ENCODE assay signal across 1 cellular context in genomic region chr2:11698009-11698922, GRCh38.
TF ChIP-seq lines count a peak whose summit lies in the region.

No MANE protein-coding gene starts in this region.

TF ChIP-seq in HepG2, 621 proteins besides CTCF, POLR2A, EP300 and RAD21 (continued from another document and continues in another):
- no peak for TF ChIP-seq TERF1 (CRISPR knock-in tag; IDR thresholded peaks at IDR 0.05)
- TF ChIP-seq ZBTB7A (CRISPR knock-in tag; IDR thresholded peaks at IDR 0.05) = 0 out of 2 replicates have a peak, but pooled peaks have one; percentile 35
- no peak for TF ChIP-seq RNF219 (CRISPR knock-in tag; IDR thresholded peaks at IDR 0.05)
- no peak for TF ChIP-seq POLR2AphosphoS2 (IDR thresholded peaks at IDR 0.05; ENCODE audit: low read depth, low read length)
- peak; percentile 63; the same call in 1 of the 2 replicates for TF ChIP-seq ZBTB26 (CRISPR knock-in tag; IDR thresholded peaks at IDR 0.05; ENCODE audit: borderline replicate concordance)
- TF ChIP-seq ZNF318 (CRISPR knock-in tag; IDR thresholded peaks at IDR 0.05) = no peak
- 0 out of 2 replicates have a peak, but pooled peaks have one; percentile 37 for TF ChIP-seq MED13 (CRISPR knock-in tag; IDR thresholded peaks at IDR 0.05)
- no peak for TF ChIP-seq ZNF619 (CRISPR knock-in tag; IDR thresholded peaks at IDR 0.05)
- peak; percentile 67; the same call in 1 of the 2 replicates for TF ChIP-seq MEIS2 (CRISPR knock-in tag; IDR thresholded peaks at IDR 0.05)
- no peak for TF ChIP-seq LCORL (IDR thresholded peaks at IDR 0.05)
- peak; percentile 46; the same call in 1 of the 2 replicates for TF ChIP-seq LCORL (CRISPR knock-in tag; IDR thresholded peaks at IDR 0.05)
- TF ChIP-seq, protein P1, sequence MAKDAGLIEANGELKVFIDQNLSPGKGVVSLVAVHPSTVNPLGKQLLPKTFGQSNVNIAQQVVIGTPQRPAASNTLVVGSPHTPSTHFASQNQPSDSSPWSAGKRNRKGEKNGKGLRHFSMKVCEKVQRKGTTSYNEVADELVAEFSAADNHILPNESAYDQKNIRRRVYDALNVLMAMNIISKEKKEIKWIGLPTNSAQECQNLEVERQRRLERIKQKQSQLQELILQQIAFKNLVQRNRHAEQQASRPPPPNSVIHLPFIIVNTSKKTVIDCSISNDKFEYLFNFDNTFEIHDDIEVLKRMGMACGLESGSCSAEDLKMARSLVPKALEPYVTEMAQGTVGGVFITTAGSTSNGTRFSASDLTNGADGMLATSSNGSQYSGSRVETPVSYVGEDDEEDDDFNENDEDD (CRISPR knock-in tag; IDR thresholded peaks at IDR 0.05; ENCODE audit: borderline replicate concordance) = peak; percentile 81; the same call in 1 of the 2 replicates
- no peak for TF ChIP-seq NFIB (CRISPR knock-in tag; IDR thresholded peaks at IDR 0.05; ENCODE audit: borderline replicate concordance)
- TF ChIP-seq HDAC1 (CRISPR knock-in tag; IDR thresholded peaks at IDR 0.05) = 0 out of 2 replicates have a peak, but pooled peaks have one; percentile 41
- TF ChIP-seq RERE (CRISPR knock-in tag; IDR thresholded peaks at IDR 0.05; ENCODE audit: low read depth) = 0 out of 2 replicates have a peak, but pooled peaks have one; percentile 19
- no peak for TF ChIP-seq ZNF737 (CRISPR knock-in tag; IDR thresholded peaks at IDR 0.05; ENCODE audit: borderline replicate concordance)
- TF ChIP-seq KDM2A (CRISPR knock-in tag; IDR thresholded peaks at IDR 0.05; ENCODE audit: borderline replicate concordance, low read depth) = peak; percentile 48
- TF ChIP-seq, protein P2, sequence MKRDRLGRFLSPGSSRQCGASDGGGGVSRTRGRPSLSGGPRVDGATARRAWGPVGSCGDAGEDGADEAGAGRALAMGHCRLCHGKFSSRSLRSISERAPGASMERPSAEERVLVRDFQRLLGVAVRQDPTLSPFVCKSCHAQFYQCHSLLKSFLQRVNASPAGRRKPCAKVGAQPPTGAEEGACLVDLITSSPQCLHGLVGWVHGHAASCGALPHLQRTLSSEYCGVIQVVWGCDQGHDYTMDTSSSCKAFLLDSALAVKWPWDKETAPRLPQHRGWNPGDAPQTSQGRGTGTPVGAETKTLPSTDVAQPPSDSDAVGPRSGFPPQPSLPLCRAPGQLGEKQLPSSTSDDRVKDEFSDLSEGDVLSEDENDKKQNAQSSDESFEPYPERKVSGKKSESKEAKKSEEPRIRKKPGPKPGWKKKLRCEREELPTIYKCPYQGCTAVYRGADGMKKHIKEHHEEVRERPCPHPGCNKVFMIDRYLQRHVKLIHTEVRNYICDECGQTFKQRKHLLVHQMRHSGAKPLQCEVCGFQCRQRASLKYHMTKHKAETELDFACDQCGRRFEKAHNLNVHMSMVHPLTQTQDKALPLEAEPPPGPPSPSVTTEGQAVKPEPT (CRISPR knock-in tag; IDR thresholded peaks at IDR 0.05; ENCODE audit: low read depth) = no peak
- TF ChIP-seq MED1 (CRISPR knock-in tag; IDR thresholded peaks at IDR 0.05) = no peak
- no peak for TF ChIP-seq MAFK (conservative IDR thresholded peaks at IDR 0.05 in 1 of 2, IDR thresholded peaks at IDR 0.05 in 1 of 2; ENCODE audit: low read length in 2 of 2)
- TF ChIP-seq ZNF570 (CRISPR knock-in tag; IDR thresholded peaks at IDR 0.05; ENCODE audit: borderline replicate concordance) = no peak
- TF ChIP-seq RELA (CRISPR knock-in tag; IDR thresholded peaks at IDR 0.05) = no peak
- TF ChIP-seq ELF1 (CRISPR knock-in tag; IDR thresholded peaks at IDR 0.05) = peak; percentile 78
- TF ChIP-seq ZFP62 (CRISPR knock-in tag; IDR thresholded peaks at IDR 0.05) = no peak
- no peak for TF ChIP-seq MTF1 (CRISPR knock-in tag; IDR thresholded peaks at IDR 0.05)
- TF ChIP-seq SALL1 (CRISPR knock-in tag; IDR thresholded peaks at IDR 0.05) = no peak; the same call in 1 of the 2 replicates
- TF ChIP-seq ZXDC (CRISPR knock-in tag; IDR thresholded peaks at IDR 0.05) = 0 out of 2 replicates have a peak, but pooled peaks have one; percentile 53
- 0 out of 2 replicates have a peak, but pooled peaks have one; percentile 13 for TF ChIP-seq BHLHE40 (IDR thresholded peaks at IDR 0.05; ENCODE audit: low read length)
- 0 out of 2 replicates have a peak, but pooled peaks have one; percentile 31 for TF ChIP-seq FOXC1 (CRISPR knock-in tag; IDR thresholded peaks at IDR 0.05; ENCODE audit: borderline replicate concordance)
